Comparison of ENCODE assay signal across 24 cellular contexts in genomic region chr12:8655421-8655820, GRCh38. TPM values are rescaled to one million over a fixed set of nuclear protein-coding genes. Genes with fewer than 3 reads are reported as not detected.
DNase-seq lines count a peak whose midpoint lies in the region; ATAC-seq and TF ChIP-seq lines count a peak whose summit lies in the region.
"Had no signal": no experiment of that assay in that cellular context is flagged by ENCODE, and none has a peak within 500 bp of the region (broad histone marks: within the 10 kb centered on the region; RNA-seq: fewer than 3 reads in every experiment).

No MANE protein-coding gene starts in this region.

- CTCF ChIA-PET in PC-3 (lab: Charles Lee), result interaction anchor here (0.7 kb wide), 1 partner anchor 37 kb away, joined by 5 read pairs; no protein-coding TSS in a partner anchor

- DNase-seq in DMS79 treated with DMSO at 0.1 percent for 48 hours (lab: John Stamatoyannopoulos, UW) (peak; percentile 12), DMS79 (lab: John Stamatoyannopoulos, UW) (no peak), DMS114 treated with DMSO at 0.1 percent for 48 hours (lab: John Stamatoyannopoulos, UW; ENCODE audit: unreplicated experiment) (peak; percentile 48), PC-3 (no peak), endodermal cell (peak; percentile 39), uterus (no peak), Ammon's horn (ENCODE audit: low spot score) (no peak)
- DNase-seq in activated CD4-positive, alpha-beta T cell treated with anti-CD3 and anti-CD28 coated beads for 1 hour, result no peak
- DNase-seq: 8988T, ACHN, Calu3, GF-D8, IMR-90, NCI-H1048, NCI-H1417, NCI-H187 treated with DMSO at 0.1 percent for 48 hours, NCI-H2171 treated with DMSO at 0.1 percent for 48 hours, NCI-H446, NCI-H526 treated with DMSO at 0.1 percent for 48 hours, T-cell had no signal

- H3K36me3 ChIP-seq in PC-3 (ENCODE audit: low read depth, low read length), result no peaks in the 10 kb centered on the region
- no peaks in the 10 kb centered on the region for H3K36me3 ChIP-seq in endodermal cell (ENCODE audit: control insufficient read depth, insufficient read depth, low read length)
- H3K36me3 ChIP-seq in uterus, result no peaks in the 10 kb centered on the region

- peak overlapping the region; percentile 53 for H3K4me2 ChIP-seq in PC-3 (ENCODE audit: low read length)
- H3K4me2 ChIP-seq: KMS-11 had no signal

- H3K9me3 ChIP-seq in PC-3 (ENCODE audit: low read length) (no peaks in the 10 kb centered on the region), endodermal cell (ENCODE audit: control insufficient read depth, low read length) (no peaks in the 10 kb centered on the region), uterus (no peaks in the 10 kb centered on the region)

- no peak for TF ChIP-seq POLR2A in uterus (IDR thresholded peaks at IDR 0.05)

- BruUV-seq in PC-3 (replicated peaks; lab: Mats Ljungman, UMichigan), result no TSS peak

- H3K4me1 Mint-ChIP-seq in endodermal cell, result peaks cover 14% of the 10 kb centered on the region
- H3K4me1 Mint-ChIP-seq: T-cell had no signal

- H3K4me3 ChIP-seq in PC-3 (ENCODE audit: low read length) (no peak overlapping the region), endodermal cell (ENCODE audit: low read length) (no peak overlapping the region), uterus (no peak overlapping the region)

- ATAC-seq in PC-3, result peak; percentile 46
- ATAC-seq: HCT116, T-cell had no signal

- H3K36me3 Mint-ChIP-seq in endodermal cell (ENCODE audit: low read depth), result no peaks in the 10 kb centered on the region
- H3K36me3 Mint-ChIP-seq: T-cell had no signal

- intact Hi-C loops in PC-3 (cut with micrococcal nuclease), result no loop called here
- intact Hi-C loops in uterus (cut with DNase I; ENCODE audit: low total_unique reads), result no loop called here

- WGBS in endodermal cell (ENCODE audit: insufficient coverage in 1 of 2, insufficient read length in 1 of 2), 2 experiments, result 94 to 96% methylated on average over 5 to 6 of the region's 6 CpGs

- H3K27ac ChIP-seq in PC-3 (ENCODE audit: low read length) (no peak overlapping the region), endodermal cell (ENCODE audit: low read depth, low read length) (no peak overlapping the region), uterus (no peak overlapping the region)
- H3K27ac ChIP-seq: KMS-11 had no signal

- no peak overlapping the region for H3K4me3 Mint-ChIP-seq in endodermal cell
- H3K4me3 Mint-ChIP-seq: T-cell had no signal

- no peaks in the 10 kb centered on the region for H4K20me1 ChIP-seq in PC-3 (ENCODE audit: low read length)

- H3K27me3 ChIP-seq in PC-3 (ENCODE audit: low read length) (peaks cover 2% of the 10 kb centered on the region), endodermal cell (ENCODE audit: control insufficient read depth, insufficient read depth, low read length, poor library complexity, severe bottlenecking) (no peaks in the 10 kb centered on the region), uterus (no peaks in the 10 kb centered on the region)

- H3K9me2 ChIP-seq in PC-3 (replicated peaks; ENCODE audit: low read length), result no peaks in the 10 kb centered on the region

- no peak overlapping the region for H3K9ac ChIP-seq in PC-3 (ENCODE audit: low read length)
- H3K9ac ChIP-seq in endodermal cell (ENCODE audit: extremely low read depth, low read length, poor library complexity, severe bottlenecking), result no peak overlapping the region
- H3K9ac ChIP-seq: KMS-11 had no signal

- no peaks in the 10 kb centered on the region for H3K9me3 Mint-ChIP-seq in endodermal cell
- H3K9me3 Mint-ChIP-seq: T-cell had no signal

- TF ChIP-seq CTCF in PC-3 (conservative IDR thresholded peaks at IDR 0.05; ENCODE audit: low read depth, low read length) (no peak), endodermal cell (conservative IDR thresholded peaks at IDR 0.05) (no peak), uterus (IDR thresholded peaks at IDR 0.05) (no peak)

- H2AFZ ChIP-seq in PC-3 (ENCODE audit: low read length), result peak overlapping the region; percentile 20; the same call in 1 of the 2 replicates

- POLR2A ChIA-PET in PC-3 (lab: Charles Lee; ENCODE audit: unreplicated experiment), result no interaction called here

- H3K4me1 ChIP-seq in PC-3 (ENCODE audit: insufficient read depth, low read length) (no peaks in the 10 kb centered on the region), endodermal cell (ENCODE audit: control insufficient read depth, insufficient read depth, low read length) (peaks cover 5% of the 10 kb centered on the region), uterus (no peaks in the 10 kb centered on the region)

- H3K79me2 ChIP-seq in PC-3 (ENCODE audit: low read length), result no peaks in the 10 kb centered on the region

- no peaks in the 10 kb centered on the region for H3F3A ChIP-seq in PC-3 (ENCODE audit: low read length, unreplicated experiment)

- H3K27me3 Mint-ChIP-seq in endodermal cell (ENCODE audit: insufficient read depth), result no peaks in the 10 kb centered on the region
- H3K27me3 Mint-ChIP-seq: T-cell had no signal

- no peak overlapping the region for H3K27ac Mint-ChIP-seq in endodermal cell
- H3K27ac Mint-ChIP-seq: T-cell had no signal

RNA-seq across cellular contexts. Expression of gene MFAP5, which starts 7.2 kb away (rescaled TPM):
- total RNA-seq in PC-3 (2014; rRNA removed) (not detected in 2 replicates), endodermal cell (under 1 TPM in 1 of 2 donors, not detected in 1; 0.44 TPM), uterus (100 to 1,000 TPM in 3 of 4 donors, 10 to 100 TPM in 1; 36.8 to 259 (median 151) TPM)
- 0.46 TPM for polyA plus RNA-seq in endodermal cell (2013, experiment 1 of 2)
- polyA plus RNA-seq in endodermal cell (2013, experiment 2 of 2), result 0.66 TPM
- total RNA-seq: Calu3, H4, T-cell had no signal

RNA-seq across cellular contexts. Expression of gene RIMKLB, which starts 42.4 kb away (rescaled TPM):
- 1.3 and 4.9 TPM in 2 replicates for total RNA-seq in PC-3 (2014; rRNA removed)
- total RNA-seq in endodermal cell, result 100 to 1,000 TPM in 1 of 2 donors, 10 to 100 TPM in 1; 85.3 to 180 TPM
- 95.9 TPM for polyA plus RNA-seq in endodermal cell (2013, experiment 1 of 2)
- 78.5 TPM for polyA plus RNA-seq in endodermal cell (2013, experiment 2 of 2)
- total RNA-seq in uterus, result 100 to 1,000 TPM in 2 of 4 donors, 10 to 100 TPM in 2; 25.6 to 155 (median 93.4) TPM

RNA-seq across cellular contexts. Expression of gene AICDA, which starts 42.8 kb away (rescaled TPM):
- total RNA-seq in PC-3 (2014; rRNA removed) (not detected in 2 replicates), endodermal cell (not detected), uterus (under 1 TPM in 1 of 4 donors, not detected in 3; 0.41 TPM)
- polyA plus RNA-seq in endodermal cell (2013, experiment 1 of 2), result not detected
- not detected for polyA plus RNA-seq in endodermal cell (2013, experiment 2 of 2)
- total RNA-seq: Calu3, H4, IMR-90 had no signal
- polyA plus RNA-seq: BJ, IMR-90 had no signal

Comparison
In these comparisons a context has a peak if more than half of its experiments do, and no peak if none do; other contexts are left out.
1. DNase-seq: peak in DMS79 treated with DMSO at 0.1 percent for 48 hours (single experiment), DMS114 treated with DMSO at 0.1 percent for 48 hours (single experiment) and endodermal cell (single experiment); none in DMS79 (single experiment), PC-3 (single experiment), uterus (0 of 2), Ammon's horn (single experiment) and activated CD4-positive, alpha-beta T cell treated with anti-CD3 and anti-CD28 coated beads for 1 hour (single experiment).
2. RNA of gene MFAP5, which starts 7.2 kb away (total RNA-seq): 36.8 to 259 TPM in uterus; 0.44 TPM in endodermal cell and not detected in PC-3; every median in the first group is over 10 times any median in the second.